ENCODE assay signal across 10 cellular contexts in genomic region chr1:33339413-33339812, GRCh38. TPM values are rescaled to one million over a fixed set of nuclear protein-coding genes. Genes with fewer than 3 reads are reported as not detected.
DNase-seq lines count a peak whose midpoint lies in the region; ATAC-seq lines count a peak whose summit lies in the region.
"Had no signal": no experiment of that assay in that cellular context is flagged by ENCODE, and none has a peak within 500 bp of the region (broad histone marks: within the 10 kb centered on the region; RNA-seq: fewer than 3 reads in every experiment).

No MANE protein-coding gene starts in this region.

- H3K27ac ChIP-seq in neuronal stem cell (replicated peaks; ENCODE audit: low read length), result peak overlapping the region; percentile 96

- no peaks in the 10 kb centered on the region for H3K27me3 ChIP-seq in neuronal stem cell (ENCODE audit: control insufficient read depth in 3 of 3, insufficient read depth in 3 of 3, low read depth in 1 of 3, low read length in 3 of 3)

- no peak overlapping the region for H3K14ac ChIP-seq in neuronal stem cell (ENCODE audit: low read length)

- no peak overlapping the region for H3K4me2 ChIP-seq in neuronal stem cell (ENCODE audit: insufficient read depth, low read length, poor library complexity, severe bottlenecking)

- no CpG with 5 or more reads among the region's 2 CpGs for WGBS in neuronal stem cell (ENCODE audit: extremely low coverage in 2 of 2, insufficient read length in 2 of 2, insufficient replicate concordance in 1 of 2), 2 donors

- H2AFZ ChIP-seq in neuronal stem cell (ENCODE audit: low read length), result no peak overlapping the region

- no peaks in the 10 kb centered on the region for H3K9me3 ChIP-seq in neuronal stem cell (replicated peaks in 1 of 2; ENCODE audit: control insufficient read depth in 2 of 2, insufficient read depth in 1 of 2, low read depth in 1 of 2, low read length in 2 of 2)

- ATAC-seq in Right ventricle myocardium inferior, result peak; percentile 11
- ATAC-seq in GM19351 (IDR thresholded peaks at IDR 0.05; ENCODE audit: unreplicated experiment), result no peak
- no peak for ATAC-seq in GM18873 (IDR thresholded peaks at IDR 0.05; ENCODE audit: low FRiP score, unreplicated experiment)
- no peak for ATAC-seq in HG03159 (IDR thresholded peaks at IDR 0.05; ENCODE audit: unreplicated experiment)

- no peak overlapping the region for H3K4me3 ChIP-seq in neuronal stem cell (ENCODE audit: low read length in 2 of 2)

- no peak overlapping the region for H3K23ac ChIP-seq in neuronal stem cell (ENCODE audit: low read depth, low read length, poor library complexity)

- H3K36me3 ChIP-seq in neuronal stem cell (replicated peaks in 1 of 2; ENCODE audit: control insufficient read depth in 2 of 2, insufficient read depth in 2 of 2, low read length in 2 of 2), result peaks cover 8 to 82% of the 10 kb centered on the region in 2 donors

- no peak overlapping the region for H2BK15ac ChIP-seq in neuronal stem cell (ENCODE audit: low read length)

- H4K91ac ChIP-seq in neuronal stem cell (ENCODE audit: low read depth, low read length, poor library complexity), result no peak overlapping the region

- H2BK120ac ChIP-seq in neuronal stem cell (ENCODE audit: low read depth, low read length), result no peak overlapping the region

- intact Hi-C loops in Right ventricle myocardium inferior (cut with DNase I), result no loop called here
- intact Hi-C loops in cardiac septum (cut with DNase I), result no loop called here

- peaks cover 1% of the 10 kb centered on the region for H3K79me1 ChIP-seq in neuronal stem cell (ENCODE audit: low read depth, low read length)

- no peak overlapping the region for H4K8ac ChIP-seq in neuronal stem cell (ENCODE audit: low read depth, low read length)

- H3K9ac ChIP-seq in neuronal stem cell (ENCODE audit: low read depth, low read length, poor library complexity), result no peak overlapping the region

- peak overlapping the region; percentile 69 for H3K18ac ChIP-seq in neuronal stem cell (ENCODE audit: low read length)

- H3K4me1 ChIP-seq in neuronal stem cell (ENCODE audit: control insufficient read depth in 2 of 2, insufficient read depth in 1 of 2, low read depth in 1 of 2, low read length in 2 of 2), result peaks cover 54 to 57% of the 10 kb centered on the region in 2 donors

- H2BK12ac ChIP-seq in neuronal stem cell (ENCODE audit: low read length), result no peak overlapping the region

- DNase-seq in Right ventricle myocardium inferior (ENCODE audit: missing footprints) (no peak), cardiac septum (ENCODE audit: low spot score) (no peak), globus pallidus (ENCODE audit: low spot score) (peak; percentile 64), neuronal stem cell (ENCODE audit: low spot score) (no peak), GOT3 (lab: John Stamatoyannopoulos, UW) (no peak)
- DNase-seq: NCI-H1092; stimulated activated CD4-positive, alpha-beta T cell treated with anti-CD3 and anti-CD28 coated beads, Interleukin-2, amount 100 ng/mL, for 24 hours had no signal

- H2AK5ac ChIP-seq in neuronal stem cell (ENCODE audit: low read depth, low read length), result no peak overlapping the region

- H3K4ac ChIP-seq in neuronal stem cell (ENCODE audit: low read length), result no peak overlapping the region

- no peak overlapping the region for H2BK5ac ChIP-seq in neuronal stem cell (ENCODE audit: low read length)

RNA-seq across cellular contexts. Expression of gene A3GALT2, which starts 18.5 kb away (rescaled TPM):
- total RNA-seq in Right ventricle myocardium inferior (not detected), cardiac septum (not detected)
- not detected for polyA plus RNA-seq in neuronal stem cell (2013, experiment 1 of 2)
- not detected for polyA plus RNA-seq in neuronal stem cell (2013, experiment 2 of 2)
